ENCODE assay signal across 8 cellular contexts in genomic region chr5:139638090-139638735, GRCh38. TPM values are rescaled to one million over a fixed set of nuclear protein-coding genes. Genes with fewer than 3 reads are reported as not detected.
A peak's percentile ranks its signal among the peaks of the same experiment; 100 is the strongest.
DNase-seq lines count a peak whose midpoint lies in the region; ATAC-seq, FAIRE-seq and TF ChIP-seq lines count a peak whose summit lies in the region.

No MANE protein-coding gene starts in this region.

- H3K4me3 ChIP-seq in BJ (ENCODE audit: low read depth, low read length) (peak overlapping the region; percentile 40), adrenal gland (peak overlapping the region in 1 of 4 donors; percentile 38)

- 31 to 70% (median 42%) methylated on average over 6 to 23 of the region's 23 CpGs for WGBS in adrenal gland, 4 donors

- H3K9me3 ChIP-seq in adrenal gland (replicated peaks in 1 of 3): no peaks in the 10 kb centered on the region

- DNase-seq in BJ (ENCODE audit: low read depth) (no peak), GM12891 (ENCODE audit: insufficient read length, low spot score) (no peak), NCI-H146 (lab: John Stamatoyannopoulos, UW) (peak; percentile 44), adrenal gland (peak; percentile 56 to 91 (median 69)), left ventricle myocardium superior (peak; percentile 91), pons (ENCODE audit: low spot score) (peak; percentile 88)

- peak; percentile 52 for FAIRE-seq in GM12891 (lab: Jason Lieb, UNC)

- POLR2A ChIA-PET in BJ (lab: Charles Lee): interaction anchor here (1.7 to 1.8 kb wide), 2 partner anchors 10 to 13 kb away, joined by 5 to 14 read pairs; partner anchors contain the start of gene CXXC5

- no peaks in the 10 kb centered on the region for H3K27me3 ChIP-seq in BJ (ENCODE audit: control insufficient read depth, insufficient read depth, low read length)
- H3K27me3 ChIP-seq in adrenal gland: no peaks in the 10 kb centered on the region

- H3K36me3 ChIP-seq in BJ (ENCODE audit: control insufficient read depth, insufficient read depth, low read length): no peaks in the 10 kb centered on the region
- H3K36me3 ChIP-seq in adrenal gland (replicated peaks in 1 of 2): no peaks in the 10 kb centered on the region

- intact Hi-C loops in adrenal gland (cut with DNase I): loop anchor here (5.0 kb wide), 4 partner anchors 39 to 124 kb away; no protein-coding TSS in a partner anchor
- intact Hi-C loops in left ventricle myocardium superior (cut with micrococcal nuclease): loop anchor here (5.0 kb wide), 1 partner anchor 49 kb away; no protein-coding TSS in a partner anchor

- CTCF ChIA-PET in BJ (lab: Yijun Ruan, JAX): interaction anchor here (0.6 to 17.0 kb wide), 7 partner anchors 13 to 137 kb away, joined by 3 to 498 read pairs (median 5); partner anchors contain the start of gene CXXC5

- H3K4me1 ChIP-seq in adrenal gland (replicated peaks in 1 of 2): peaks cover 14 to 35% of the 10 kb centered on the region in 2 donors

- TF ChIP-seq CTCF in BJ (IDR thresholded peaks at IDR 0.05; ENCODE audit: insufficient read depth, low read depth, low read length): no peak
- TF ChIP-seq CTCF in adrenal gland (IDR thresholded peaks at IDR 0.05): no peak

- ATAC-seq in left ventricle myocardium superior: peak; percentile 84
- no peak for ATAC-seq in HG03280 (IDR thresholded peaks at IDR 0.05; ENCODE audit: unreplicated experiment)
- no peak for ATAC-seq in HG03139 (IDR thresholded peaks at IDR 0.05; ENCODE audit: unreplicated experiment)

- 0 out of 2 replicates have a peak, but pooled peaks have one; percentile 44 for TF ChIP-seq POLR2A in GM12891 (IDR thresholded peaks at IDR 0.05; ENCODE audit: low read depth, low read length)
- peak in 1 of 2 donors; percentile 11 for TF ChIP-seq POLR2A in adrenal gland (IDR thresholded peaks at IDR 0.05)

- peak overlapping the region in 4 of 5 donors; percentile 37 to 85 (median 66) for H3K27ac ChIP-seq in adrenal gland

TF ChIP-seq in GM12891, 5 proteins besides CTCF, POLR2A, EP300 and RAD21:
- TF ChIP-seq TAF1 (IDR thresholded peaks at IDR 0.05; ENCODE audit: low read depth, low read length) (no peak), POLR2AphosphoS5 (IDR thresholded peaks at IDR 0.05; ENCODE audit: low read depth, low read length) (no peak), PAX5 (IDR thresholded peaks at IDR 0.05; ENCODE audit: insufficient read depth, low read length, severe bottlenecking) (no peak), POU2F2 (IDR thresholded peaks at IDR 0.05; ENCODE audit: low read depth, low read length) (no peak)

RNA-seq across cellular contexts. Expression of gene CXXC5, which starts 9.9 kb away (rescaled TPM):
- polyA plus RNA-seq in BJ (2011; rRNA removed) (36.5 and 50.4 TPM in 2 replicates), adrenal gland (10 to 100 TPM; 17.7 to 29.8 (median 27.8) TPM)
- 20.3 and 23.6 TPM in 2 replicates for polyA minus RNA-seq in BJ (2011; rRNA and poly(A)+ RNA removed)
- polyA plus RNA-seq in GM12891 (2012; ENCODE audit: low read depth, missing spikeins): 29.4 TPM
- total RNA-seq in adrenal gland (10 to 100 TPM; 33.5 to 79.3 (median 42.4) TPM), left ventricle myocardium superior (75.7 TPM)

Comparison
In these comparisons a context has a peak if more than half of its experiments do, and no peak if none do; other contexts are left out.
1. DNase-seq: peak in NCI-H146 (single experiment), adrenal gland (7 of 7), left ventricle myocardium superior (single experiment) and pons (single experiment); none in BJ (single experiment) and GM12891 (single experiment).